Comparison of ENCODE assay signal across 9 cellular contexts in the genomic region with DNA sequence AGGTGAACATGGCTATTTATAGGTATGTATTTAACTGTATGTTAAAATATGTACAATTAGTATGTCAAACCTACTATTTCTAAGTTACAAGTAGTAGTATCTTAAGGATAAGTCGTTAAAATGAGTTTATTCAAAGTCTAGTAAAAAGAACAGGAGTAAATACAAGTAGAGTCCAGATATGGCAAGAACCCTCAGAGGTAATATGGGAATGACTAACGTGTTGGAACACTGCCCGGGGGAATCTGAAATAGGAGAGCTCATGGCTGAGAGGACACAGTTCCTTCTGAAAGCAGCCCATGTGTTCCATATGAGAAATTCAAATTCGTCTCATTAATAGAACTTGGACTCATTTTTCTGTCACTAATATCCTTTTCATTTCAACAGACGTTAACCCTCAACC.
A peak's percentile ranks its signal among the peaks of the same experiment; 100 is the strongest.
DNase-seq lines count a peak whose midpoint lies in the region; ATAC-seq and TF ChIP-seq lines count a peak whose summit lies in the region.
"Had no signal": no experiment of that assay in that cellular context is flagged by ENCODE, and none has a peak within 500 bp of the region (broad histone marks: within the 10 kb centered on the region; RNA-seq: fewer than 3 reads in every experiment).

No MANE protein-coding gene starts in this region.

- H3K27me3 Mint-ChIP-seq in CD14-positive monocyte (ENCODE audit: low read depth in 3 of 3): peaks cover 0 to 2% (median 1%) of the 10 kb centered on the region in 3 donors

- H3K4me1 Mint-ChIP-seq in CD14-positive monocyte: no peaks in the 10 kb centered on the region

- H3K4me3 ChIP-seq in heart right ventricle: no peak overlapping the region
- no peak overlapping the region for H3K4me3 ChIP-seq in thyroid gland (replicated peaks in 1 of 3)

- no peak overlapping the region for H3K27ac ChIP-seq in heart right ventricle
- no peak overlapping the region for H3K27ac ChIP-seq in thyroid gland

- TF ChIP-seq CTCF in heart right ventricle (IDR thresholded peaks at IDR 0.05): no peak
- no peak for TF ChIP-seq CTCF in thyroid gland (IDR thresholded peaks at IDR 0.05)
- no peak for TF ChIP-seq CTCF in CD14-positive monocyte (IDR thresholded peaks at IDR 0.05)

- H3K9me3 ChIP-seq in heart right ventricle (peaks cover 0 to 10% (median 0%) of the 10 kb centered on the region in 11 donors), thyroid gland (no peaks in the 10 kb centered on the region)

- intact Hi-C loops in heart right ventricle (cut with DNase I) (no loop called here), thyroid gland (cut with DNase I) (no loop called here), CD14-positive monocyte (cut with micrococcal nuclease) (no loop called here)

- H3K4me1 ChIP-seq in heart right ventricle (peaks cover 0 to 20% (median 9%) of the 10 kb centered on the region in 9 donors), thyroid gland (peaks cover 5 to 9% of the 10 kb centered on the region in 2 donors)

- H3K27ac Mint-ChIP-seq in CD14-positive monocyte: no peak overlapping the region
- H3K27ac Mint-ChIP-seq: T-helper 1 cell treated with Interleukin-12 subunit alpha and Interleukin-12 subunit beta and Interleukin-4 antibody, amounts not matched to agents 30 μg/mL and 1 μg/mL, for 36 hours had no signal

- peak; percentile 69 for DNase-seq in LHCN-M2 (ENCODE audit: low read depth)
- DNase-seq in SHP77 treated with DMSO at 0.1 percent for 48 hours (lab: John Stamatoyannopoulos, UW): peak; percentile 68
- peak in 1 of 2 donors; percentile 81 for DNase-seq in heart right ventricle
- peak; percentile 74 to 84 for DNase-seq in thyroid gland
- DNase-seq in activated T-cell treated with anti-CD3 and anti-CD28 coated beads, Interleukin-2, amount 50 U/mL, for 48 hours: no peak
- no peak for DNase-seq in SK-N-DZ (ENCODE audit: low spot score)
- no peak for DNase-seq in CD14-positive monocyte (ENCODE audit: low spot score)

- H3K9me3 Mint-ChIP-seq in CD14-positive monocyte: peaks cover 1 to 8% (median 3%) of the 10 kb centered on the region in 7 donors
- H3K9me3 Mint-ChIP-seq: T-helper 1 cell treated with Interleukin-12 subunit alpha and Interleukin-12 subunit beta and Interleukin-4 antibody, amounts not matched to agents 30 μg/mL and 1 μg/mL, for 36 hours had no signal

- no peak overlapping the region for H3K4me3 Mint-ChIP-seq in CD14-positive monocyte
- H3K4me3 Mint-ChIP-seq: T-helper 1 cell treated with Interleukin-12 subunit alpha and Interleukin-12 subunit beta and Interleukin-4 antibody, amounts not matched to agents 30 μg/mL and 1 μg/mL, for 36 hours had no signal

- H3K27me3 ChIP-seq in heart right ventricle (no peaks in the 10 kb centered on the region), thyroid gland (no peaks in the 10 kb centered on the region)

- no peaks in the 10 kb centered on the region for H3K36me3 ChIP-seq in heart right ventricle
- H3K36me3 ChIP-seq in thyroid gland: no peaks in the 10 kb centered on the region

- TF ChIP-seq POLR2A in thyroid gland (IDR thresholded peaks at IDR 0.05): no peak

- ATAC-seq in heart right ventricle: peak; percentile 67 to 94 (median 82)
- no peak for ATAC-seq in GM19035 (IDR thresholded peaks at IDR 0.05; ENCODE audit: unreplicated experiment)

- WGBS in heart right ventricle, 2 donors: 25 to 26% methylated on average over 5 of the region's 5 CpGs
- WGBS in thyroid gland, 2 donors: 24 to 28% methylated on average over 5 of the region's 5 CpGs

- no peaks in the 10 kb centered on the region for H3K36me3 Mint-ChIP-seq in CD14-positive monocyte

Comparison
In these comparisons a context has a peak if more than half of its experiments do, and no peak if none do; other contexts are left out.
1. DNase-seq: peak in LHCN-M2 (single experiment), SHP77 treated with DMSO at 0.1 percent for 48 hours (single experiment) and thyroid gland (2 of 2); none in activated T-cell treated with anti-CD3 and anti-CD28 coated beads, Interleukin-2, amount 50 U/mL, for 48 hours (0 of 2), SK-N-DZ (single experiment) and CD14-positive monocyte (single experiment).